Comparison of ENCODE assay signal across 1 cellular context in the genomic region with DNA sequence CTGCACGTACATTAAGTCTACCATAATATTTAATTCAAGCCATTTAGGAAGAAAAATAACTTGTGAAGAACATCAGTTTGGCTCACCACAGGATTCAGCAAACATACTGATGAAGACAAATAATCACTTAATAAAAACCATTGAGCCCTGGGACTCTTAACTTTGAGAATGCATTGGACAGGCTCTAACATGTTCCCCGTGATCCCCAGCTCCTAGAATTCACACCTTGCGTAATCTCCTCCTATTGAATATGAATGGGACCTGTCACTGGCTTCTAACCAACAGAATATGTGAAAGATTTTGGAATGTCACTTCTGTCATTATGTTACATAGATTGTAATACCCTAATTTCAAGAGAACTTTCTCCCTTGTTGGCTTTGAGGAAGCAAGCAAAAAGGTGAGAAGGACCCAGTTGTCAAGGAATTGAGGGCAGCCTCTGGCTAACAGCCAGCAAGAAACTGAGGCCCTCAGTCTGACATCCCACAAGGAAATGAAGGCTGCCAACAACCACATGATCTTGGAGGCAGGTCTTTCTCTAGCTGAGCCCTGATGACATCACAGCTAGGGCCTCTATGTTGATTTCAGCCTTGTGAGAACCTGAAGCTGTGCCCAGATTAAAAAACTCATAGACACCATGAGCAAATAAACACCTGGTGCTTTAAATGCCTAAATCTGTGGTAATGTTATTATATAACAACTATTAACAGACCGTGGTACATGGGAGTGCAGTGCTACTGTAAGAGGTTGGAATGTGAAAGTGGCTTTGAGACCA.
TF ChIP-seq lines count a peak whose summit lies in the region.

No MANE protein-coding gene starts in this region.

TF ChIP-seq in SK-N-SH, 30 proteins besides CTCF, POLR2A, EP300 and RAD21:
- no peak for TF ChIP-seq TAF1 (IDR thresholded peaks at IDR 0.05; ENCODE audit: borderline replicate concordance, low read depth, low read length)
- TF ChIP-seq MEF2A (IDR thresholded peaks at IDR 0.05; ENCODE audit: borderline replicate concordance, low read depth) = no peak
- TF ChIP-seq, protein P1, sequence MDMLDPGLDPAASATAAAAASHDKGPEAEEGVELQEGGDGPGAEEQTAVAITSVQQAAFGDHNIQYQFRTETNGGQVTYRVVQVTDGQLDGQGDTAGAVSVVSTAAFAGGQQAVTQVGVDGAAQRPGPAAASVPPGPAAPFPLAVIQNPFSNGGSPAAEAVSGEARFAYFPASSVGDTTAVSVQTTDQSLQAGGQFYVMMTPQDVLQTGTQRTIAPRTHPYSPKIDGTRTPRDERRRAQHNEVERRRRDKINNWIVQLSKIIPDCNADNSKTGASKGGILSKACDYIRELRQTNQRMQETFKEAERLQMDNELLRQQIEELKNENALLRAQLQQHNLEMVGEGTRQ (IDR thresholded peaks at IDR 0.05; ENCODE audit: borderline replicate concordance, low read depth, low read length) = no peak
- TF ChIP-seq, protein P2, sequence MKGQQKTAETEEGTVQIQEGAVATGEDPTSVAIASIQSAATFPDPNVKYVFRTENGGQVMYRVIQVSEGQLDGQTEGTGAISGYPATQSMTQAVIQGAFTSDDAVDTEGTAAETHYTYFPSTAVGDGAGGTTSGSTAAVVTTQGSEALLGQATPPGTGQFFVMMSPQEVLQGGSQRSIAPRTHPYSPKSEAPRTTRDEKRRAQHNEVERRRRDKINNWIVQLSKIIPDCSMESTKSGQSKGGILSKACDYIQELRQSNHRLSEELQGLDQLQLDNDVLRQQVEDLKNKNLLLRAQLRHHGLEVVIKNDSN (IDR thresholded peaks at IDR 0.05; ENCODE audit: borderline replicate concordance, low read depth) = no peak
- TF ChIP-seq FOSL2 (IDR thresholded peaks at IDR 0.05; ENCODE audit: borderline replicate concordance, low read depth) = no peak
- no peak for TF ChIP-seq GATA2 (CRISPR knock-in tag; IDR thresholded peaks at IDR 0.05)
- TF ChIP-seq TCF12 (IDR thresholded peaks at IDR 0.05) = no peak
- TF ChIP-seq, protein P3, sequence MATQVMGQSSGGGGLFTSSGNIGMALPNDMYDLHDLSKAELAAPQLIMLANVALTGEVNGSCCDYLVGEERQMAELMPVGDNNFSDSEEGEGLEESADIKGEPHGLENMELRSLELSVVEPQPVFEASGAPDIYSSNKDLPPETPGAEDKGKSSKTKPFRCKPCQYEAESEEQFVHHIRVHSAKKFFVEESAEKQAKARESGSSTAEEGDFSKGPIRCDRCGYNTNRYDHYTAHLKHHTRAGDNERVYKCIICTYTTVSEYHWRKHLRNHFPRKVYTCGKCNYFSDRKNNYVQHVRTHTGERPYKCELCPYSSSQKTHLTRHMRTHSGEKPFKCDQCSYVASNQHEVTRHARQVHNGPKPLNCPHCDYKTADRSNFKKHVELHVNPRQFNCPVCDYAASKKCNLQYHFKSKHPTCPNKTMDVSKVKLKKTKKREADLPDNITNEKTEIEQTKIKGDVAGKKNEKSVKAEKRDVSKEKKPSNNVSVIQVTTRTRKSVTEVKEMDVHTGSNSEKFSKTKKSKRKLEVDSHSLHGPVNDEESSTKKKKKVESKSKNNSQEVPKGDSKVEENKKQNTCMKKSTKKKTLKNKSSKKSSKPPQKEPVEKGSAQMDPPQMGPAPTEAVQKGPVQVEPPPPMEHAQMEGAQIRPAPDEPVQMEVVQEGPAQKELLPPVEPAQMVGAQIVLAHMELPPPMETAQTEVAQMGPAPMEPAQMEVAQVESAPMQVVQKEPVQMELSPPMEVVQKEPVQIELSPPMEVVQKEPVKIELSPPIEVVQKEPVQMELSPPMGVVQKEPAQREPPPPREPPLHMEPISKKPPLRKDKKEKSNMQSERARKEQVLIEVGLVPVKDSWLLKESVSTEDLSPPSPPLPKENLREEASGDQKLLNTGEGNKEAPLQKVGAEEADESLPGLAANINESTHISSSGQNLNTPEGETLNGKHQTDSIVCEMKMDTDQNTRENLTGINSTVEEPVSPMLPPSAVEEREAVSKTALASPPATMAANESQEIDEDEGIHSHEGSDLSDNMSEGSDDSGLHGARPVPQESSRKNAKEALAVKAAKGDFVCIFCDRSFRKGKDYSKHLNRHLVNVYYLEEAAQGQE (IDR thresholded peaks at IDR 0.05; ENCODE audit: low read depth, low read length) = no peak
- no peak for TF ChIP-seq NFIC (IDR thresholded peaks at IDR 0.05; ENCODE audit: borderline replicate concordance)
- TF ChIP-seq, protein P4, sequence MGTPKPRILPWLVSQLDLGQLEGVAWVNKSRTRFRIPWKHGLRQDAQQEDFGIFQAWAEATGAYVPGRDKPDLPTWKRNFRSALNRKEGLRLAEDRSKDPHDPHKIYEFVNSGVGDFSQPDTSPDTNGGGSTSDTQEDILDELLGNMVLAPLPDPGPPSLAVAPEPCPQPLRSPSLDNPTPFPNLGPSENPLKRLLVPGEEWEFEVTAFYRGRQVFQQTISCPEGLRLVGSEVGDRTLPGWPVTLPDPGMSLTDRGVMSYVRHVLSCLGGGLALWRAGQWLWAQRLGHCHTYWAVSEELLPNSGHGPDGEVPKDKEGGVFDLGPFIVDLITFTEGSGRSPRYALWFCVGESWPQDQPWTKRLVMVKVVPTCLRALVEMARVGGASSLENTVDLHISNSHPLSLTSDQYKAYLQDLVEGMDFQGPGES (IDR thresholded peaks at IDR 0.05; ENCODE audit: low read depth, low read length) = no peak
- TF ChIP-seq, protein P5, sequence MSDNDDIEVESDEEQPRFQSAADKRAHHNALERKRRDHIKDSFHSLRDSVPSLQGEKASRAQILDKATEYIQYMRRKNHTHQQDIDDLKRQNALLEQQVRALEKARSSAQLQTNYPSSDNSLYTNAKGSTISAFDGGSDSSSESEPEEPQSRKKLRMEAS (IDR thresholded peaks at IDR 0.05; ENCODE audit: low read depth) = no peak
- no peak for TF ChIP-seq FOXM1 (IDR thresholded peaks at IDR 0.05; ENCODE audit: low read depth)
TF ChIP-seq in SK-N-SH: peak in this region for 0.
